1 cellular context compared by ENCODE assay signal in the genomic region with DNA sequence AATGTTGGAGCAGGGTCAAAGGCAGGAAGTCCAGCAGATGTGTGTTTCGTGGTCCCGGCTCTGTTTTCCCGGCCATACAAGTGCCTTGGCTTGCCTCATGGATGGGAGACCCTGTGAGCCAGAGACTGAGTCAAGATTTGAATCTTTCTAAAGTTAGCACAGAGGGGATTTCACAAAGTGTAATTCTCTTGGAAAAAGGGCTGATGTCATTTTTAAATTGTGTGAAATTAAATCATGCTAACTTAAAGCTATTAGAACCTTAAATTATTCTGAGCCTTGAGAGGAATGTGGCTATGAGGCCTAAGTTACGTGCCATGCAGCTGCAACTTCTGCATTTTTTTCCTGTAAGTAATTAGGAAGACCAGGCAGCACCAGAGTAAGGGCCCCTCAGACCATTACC.
TF ChIP-seq lines count a peak whose summit lies in the region.

No MANE protein-coding gene starts in this region.

TF ChIP-seq in IMR-90, 13 proteins besides CTCF, POLR2A, EP300 and RAD21 (continued from another document):
- no peak for TF ChIP-seq NFE2L2 (IDR thresholded peaks at IDR 0.05; ENCODE audit: low read depth, low read length)
TF ChIP-seq in IMR-90: peak in this region for 0.
